17 cellular contexts compared by ENCODE assay signal in the genomic region with DNA sequence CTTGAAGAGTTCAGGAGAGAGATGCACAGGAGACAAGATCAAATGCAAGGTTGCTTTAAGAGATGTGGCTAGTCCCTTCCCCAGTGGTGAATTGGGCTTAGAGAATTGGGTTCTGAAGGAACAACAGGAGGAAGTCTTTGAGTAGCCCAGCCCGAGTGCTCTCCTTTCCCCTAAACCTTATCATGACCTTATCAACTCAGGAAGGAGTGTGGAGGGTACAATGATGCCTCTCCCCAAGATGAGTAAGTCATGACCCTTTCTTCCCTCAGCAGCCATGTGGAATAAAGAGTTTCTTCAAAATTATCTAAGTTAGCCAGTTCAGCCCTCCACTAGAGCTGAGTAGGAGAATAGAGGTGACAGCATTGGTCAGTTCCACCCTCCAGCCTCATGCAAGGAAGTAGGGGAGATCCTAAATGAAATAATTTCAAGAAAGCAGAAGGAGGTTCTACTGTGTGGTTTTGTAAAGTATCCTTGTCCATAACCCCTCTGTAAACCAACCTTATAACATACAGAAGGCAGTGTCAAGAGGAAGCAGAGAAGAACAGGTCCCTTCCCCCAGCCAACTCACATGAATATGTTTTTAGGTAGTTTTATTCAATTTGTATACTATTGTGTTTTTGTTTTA.
DNase-seq lines count a peak whose midpoint lies in the region; ATAC-seq and TF ChIP-seq lines count a peak whose summit lies in the region.
"Had no signal": no experiment of that assay in that cellular context is flagged by ENCODE, and none has a peak within 500 bp of the region (broad histone marks: within the 10 kb centered on the region; RNA-seq: fewer than 3 reads in every experiment).

No MANE protein-coding gene starts in this region.

- no peak overlapping the region for H3K27ac ChIP-seq in gastrocnemius medialis
- H3K27ac ChIP-seq: epithelial cell of prostate had no signal

- TF ChIP-seq POLR2A in gastrocnemius medialis (IDR thresholded peaks at IDR 0.05), result no peak

- DNase-seq in activated T-cell treated with anti-CD3 and anti-CD28 coated beads, Interleukin-2, amount 50 U/mL, for 24 hours, result no peak
- DNase-seq in activated T-cell treated with anti-CD3 and anti-CD28 coated beads for 4 hours (no peak), MV-4-11 (lab: John Stamatoyannopoulos, UW) (peak; percentile 86), gastrocnemius medialis (no peak), cardiac septum (ENCODE audit: low spot score) (no peak)
- no peak for DNase-seq in activated CD4-positive, alpha-beta memory T cell treated with anti-CD3 and anti-CD28 coated beads, Interleukin-2, amount 10 ng/mL, durations not matched to agents 7 days and 5 days
- DNase-seq in natural killer cell treated with Interleukin-12 subunit alpha and Interleukin-12 subunit beta and Interleukin-15 and Interleukin-18, amount 100 ng/mL, for 72 hours (ENCODE audit: low spot score), result no peak
- DNase-seq: activated CD4-positive, alpha-beta T cell treated with anti-CD3 and anti-CD28 coated beads, Interleukin-2, amount 50 U/mL, for 4 hours; DMS53; glutamatergic neuron; H9; KG1; NCI-H1436; NCI-H446 had no signal

- no peak for ATAC-seq in natural killer cell treated with Interleukin-12 subunit alpha and Interleukin-12 subunit beta and Interleukin-15 and Interleukin-18, amount 100 ng/mL, for 72 hours
- ATAC-seq in gastrocnemius medialis, result no peak
- ATAC-seq in GM21786 (IDR thresholded peaks at IDR 0.05; ENCODE audit: unreplicated experiment), result no peak

- H3K4me1 ChIP-seq in gastrocnemius medialis, result no peaks in the 10 kb centered on the region

- no peaks in the 10 kb centered on the region for H3K9me3 Mint-ChIP-seq in activated T-cell treated with anti-CD3 and anti-CD28 coated beads, Interleukin-2, amount 50 U/mL, for 24 hours
- H3K9me3 Mint-ChIP-seq in activated CD4-positive, alpha-beta memory T cell treated with anti-CD3 and anti-CD28 coated beads, Interleukin-2, amount 10 ng/mL, durations not matched to agents 7 days and 5 days, result no peaks in the 10 kb centered on the region
- H3K9me3 Mint-ChIP-seq in natural killer cell treated with Interleukin-12 subunit alpha and Interleukin-12 subunit beta and Interleukin-15 and Interleukin-18, amount 100 ng/mL, for 72 hours, result no peaks in the 10 kb centered on the region
- H3K9me3 Mint-ChIP-seq: H9 had no signal

- peak overlapping the region; percentile 35 for H3K27ac Mint-ChIP-seq in activated T-cell treated with anti-CD3 and anti-CD28 coated beads, Interleukin-2, amount 50 U/mL, for 24 hours
- H3K27ac Mint-ChIP-seq in activated CD4-positive, alpha-beta memory T cell treated with anti-CD3 and anti-CD28 coated beads, Interleukin-2, amount 10 ng/mL, durations not matched to agents 7 days and 5 days, result peak overlapping the region; percentile 43
- H3K27ac Mint-ChIP-seq in natural killer cell treated with Interleukin-12 subunit alpha and Interleukin-12 subunit beta and Interleukin-15 and Interleukin-18, amount 100 ng/mL, for 72 hours, result peak overlapping the region; percentile 31 to 48
- H3K27ac Mint-ChIP-seq: H9, progenitor cell of endocrine pancreas had no signal

- in situ Hi-C loops in gastrocnemius medialis (cut with MboI; ENCODE audit: low sequenced_read_pairs in 4 of 4), result no loop called here

- no peaks in the 10 kb centered on the region for H3K9me3 ChIP-seq in gastrocnemius medialis

- no peak overlapping the region for H3K4me3 ChIP-seq in gastrocnemius medialis

- TF ChIP-seq CTCF in gastrocnemius medialis (IDR thresholded peaks at IDR 0.05 in 4 of 5, conservative IDR thresholded peaks at IDR 0.05 in 1 of 5), result no peak

- H3K27me3 ChIP-seq in gastrocnemius medialis, result no peaks in the 10 kb centered on the region

- intact Hi-C loops in gastrocnemius medialis (cut with DNase I; ENCODE audit: low total_unique reads) (no loop called here), cardiac septum (cut with DNase I) (no loop called here)

- peaks cover 41% of the 10 kb centered on the region for H3K4me1 Mint-ChIP-seq in activated T-cell treated with anti-CD3 and anti-CD28 coated beads, Interleukin-2, amount 50 U/mL, for 24 hours (ENCODE audit: low read depth)
- peaks cover 31% of the 10 kb centered on the region for H3K4me1 Mint-ChIP-seq in activated CD4-positive, alpha-beta memory T cell treated with anti-CD3 and anti-CD28 coated beads, Interleukin-2, amount 10 ng/mL, durations not matched to agents 7 days and 5 days
- H3K4me1 Mint-ChIP-seq in natural killer cell treated with Interleukin-12 subunit alpha and Interleukin-12 subunit beta and Interleukin-15 and Interleukin-18, amount 100 ng/mL, for 72 hours (ENCODE audit: low read depth in 2 of 2), result peaks cover 22 to 34% of the 10 kb centered on the region in 2 donors
- H3K4me1 Mint-ChIP-seq: H9 had no signal

- CTCF ChIA-PET in activated CD4-positive, alpha-beta memory T cell treated with anti-CD3 and anti-CD28 coated beads, Interleukin-2, amount 10 ng/mL, durations not matched to agents 7 days and 5 days (lab: Charles Lee), result interaction anchor here (0.9 to 1.4 kb wide), 3 partner anchors 41 to 107 kb away, joined by 3 to 5 read pairs (median 3); no protein-coding TSS in a partner anchor

- H3K4me3 Mint-ChIP-seq in activated T-cell treated with anti-CD3 and anti-CD28 coated beads, Interleukin-2, amount 50 U/mL, for 24 hours, result no peak overlapping the region
- H3K4me3 Mint-ChIP-seq in activated CD4-positive, alpha-beta memory T cell treated with anti-CD3 and anti-CD28 coated beads, Interleukin-2, amount 10 ng/mL, durations not matched to agents 7 days and 5 days, result no peak overlapping the region
- no peak overlapping the region for H3K4me3 Mint-ChIP-seq in natural killer cell treated with Interleukin-12 subunit alpha and Interleukin-12 subunit beta and Interleukin-15 and Interleukin-18, amount 100 ng/mL, for 72 hours
- H3K4me3 Mint-ChIP-seq: H9 had no signal

- POLR2A ChIA-PET in activated CD4-positive, alpha-beta memory T cell treated with anti-CD3 and anti-CD28 coated beads, Interleukin-2, amount 10 ng/mL, durations not matched to agents 7 days and 5 days (lab: Charles Lee), result no interaction called here

- no peaks in the 10 kb centered on the region for H3K27me3 Mint-ChIP-seq in activated T-cell treated with anti-CD3 and anti-CD28 coated beads, Interleukin-2, amount 50 U/mL, for 24 hours
- H3K27me3 Mint-ChIP-seq in activated CD4-positive, alpha-beta memory T cell treated with anti-CD3 and anti-CD28 coated beads, Interleukin-2, amount 10 ng/mL, durations not matched to agents 7 days and 5 days, result no peaks in the 10 kb centered on the region
- H3K27me3 Mint-ChIP-seq in natural killer cell treated with Interleukin-12 subunit alpha and Interleukin-12 subunit beta and Interleukin-15 and Interleukin-18, amount 100 ng/mL, for 72 hours, result no peaks in the 10 kb centered on the region
- H3K27me3 Mint-ChIP-seq: progenitor cell of endocrine pancreas had no signal

- H3K36me3 ChIP-seq in gastrocnemius medialis, result no peaks in the 10 kb centered on the region

- peaks cover 45% of the 10 kb centered on the region for H3K36me3 Mint-ChIP-seq in activated T-cell treated with anti-CD3 and anti-CD28 coated beads, Interleukin-2, amount 50 U/mL, for 24 hours (ENCODE audit: low read depth)
- H3K36me3 Mint-ChIP-seq in activated CD4-positive, alpha-beta memory T cell treated with anti-CD3 and anti-CD28 coated beads, Interleukin-2, amount 10 ng/mL, durations not matched to agents 7 days and 5 days (ENCODE audit: low read depth), result peaks cover 52% of the 10 kb centered on the region
- H3K36me3 Mint-ChIP-seq in natural killer cell treated with Interleukin-12 subunit alpha and Interleukin-12 subunit beta and Interleukin-15 and Interleukin-18, amount 100 ng/mL, for 72 hours, result no peaks in the 10 kb centered on the region
